Comparison of ENCODE assay signal across 15 cellular contexts in genomic region chr1:212775241-212775640, GRCh38. TPM values are rescaled to one million over a fixed set of nuclear protein-coding genes. Genes with fewer than 3 reads are reported as not detected.
DNase-seq lines count a peak whose midpoint lies in the region; ATAC-seq and TF ChIP-seq lines count a peak whose summit lies in the region.
"Had no signal": no experiment of that assay in that cellular context is flagged by ENCODE, and none has a peak within 500 bp of the region (broad histone marks: within the 10 kb centered on the region; RNA-seq: fewer than 3 reads in every experiment).

No MANE protein-coding gene starts in this region.

- DNase-seq in activated naive CD4-positive, alpha-beta T cell treated with anti-CD3 and anti-CD28 coated beads, Interleukin-2, amount 50 U/mL, for 72 hours (ENCODE audit: low spot score in 2 of 2), result no peak
- DNase-seq in HL-60 (ENCODE audit: low read depth in 1 of 2, low spot score in 1 of 2) (no peak), OCI-M1 (lab: John Stamatoyannopoulos, UW) (no peak), SHP77 (lab: John Stamatoyannopoulos, UW) (no peak)
- DNase-seq: ACHN; C1 segment of cervical spinal cord; Calu3; CD4-positive, alpha-beta T cell; DMS 273 treated with DMSO at 0.1 percent for 48 hours; Karpas-422 had no signal

- H3K9me3 Mint-ChIP-seq in activated naive CD4-positive, alpha-beta T cell treated with anti-CD3 and anti-CD28 coated beads, Interleukin-2, amount 50 U/mL, for 24 hours, result peaks cover 2% of the 10 kb centered on the region
- peaks cover under 1 to 1% of the 10 kb centered on the region in 2 donors for H3K9me3 Mint-ChIP-seq in activated naive CD4-positive, alpha-beta T cell treated with anti-CD3 and anti-CD28 coated beads, Interleukin-2, amount 50 U/mL, for 72 hours
- H3K9me3 Mint-ChIP-seq in dendritic cell treated with granulocyte-macrophage colony-stimulating factor and Interleukin-4, amounts not matched to agents 40 ng/mL and 50 ng/mL, for 4 days, result peaks cover 11% of the 10 kb centered on the region

- H3K27me3 ChIP-seq in HL-60 (ENCODE audit: insufficient read depth, poor library complexity, severe bottlenecking), result no peaks in the 10 kb centered on the region

- no peaks in the 10 kb centered on the region for H3K27me3 Mint-ChIP-seq in activated naive CD4-positive, alpha-beta T cell treated with anti-CD3 and anti-CD28 coated beads, Interleukin-2, amount 50 U/mL, for 24 hours
- no peaks in the 10 kb centered on the region for H3K27me3 Mint-ChIP-seq in dendritic cell treated with granulocyte-macrophage colony-stimulating factor and Interleukin-4, amounts not matched to agents 40 ng/mL and 50 ng/mL, for 4 days
- H3K27me3 Mint-ChIP-seq: CD4-positive, alpha-beta T cell had no signal

- intact Hi-C loops in dendritic cell treated with granulocyte-macrophage colony-stimulating factor and Interleukin-4, amounts not matched to agents 40 ng/mL and 50 ng/mL, for 4 days (cut with micrococcal nuclease), result no loop called here

- no peak for TF ChIP-seq CTCF in HL-60 (IDR thresholded peaks at IDR 0.05; ENCODE audit: insufficient read depth, low read length)

- H3K4me1 Mint-ChIP-seq in activated naive CD4-positive, alpha-beta T cell treated with anti-CD3 and anti-CD28 coated beads, Interleukin-2, amount 50 U/mL, for 24 hours, result peaks cover 39% of the 10 kb centered on the region
- H3K4me1 Mint-ChIP-seq in dendritic cell treated with granulocyte-macrophage colony-stimulating factor and Interleukin-4, amounts not matched to agents 40 ng/mL and 50 ng/mL, for 4 days (ENCODE audit: low read depth), result peaks cover 73% of the 10 kb centered on the region

- H3K4me3 ChIP-seq in HL-60 (replicated peaks; ENCODE audit: insufficient read depth, low read length), result no peak overlapping the region
- H3K4me3 ChIP-seq: GM12878 had no signal

- no peak overlapping the region for H3K4me3 Mint-ChIP-seq in activated naive CD4-positive, alpha-beta T cell treated with anti-CD3 and anti-CD28 coated beads, Interleukin-2, amount 50 U/mL, for 24 hours
- no peak overlapping the region for H3K4me3 Mint-ChIP-seq in dendritic cell treated with granulocyte-macrophage colony-stimulating factor and Interleukin-4, amounts not matched to agents 40 ng/mL and 50 ng/mL, for 4 days
- H3K4me3 Mint-ChIP-seq: CD4-positive, alpha-beta T cell had no signal

- H3K27ac Mint-ChIP-seq in activated naive CD4-positive, alpha-beta T cell treated with anti-CD3 and anti-CD28 coated beads, Interleukin-2, amount 50 U/mL, for 24 hours, result peak overlapping the region; percentile 13
- no peak overlapping the region for H3K27ac Mint-ChIP-seq in activated naive CD4-positive, alpha-beta T cell treated with anti-CD3 and anti-CD28 coated beads, Interleukin-2, amount 50 U/mL, for 72 hours
- peak overlapping the region; percentile 60 for H3K27ac Mint-ChIP-seq in dendritic cell treated with granulocyte-macrophage colony-stimulating factor and Interleukin-4, amounts not matched to agents 40 ng/mL and 50 ng/mL, for 4 days
- H3K27ac Mint-ChIP-seq: CD4-positive, alpha-beta T cell had no signal

- no peak for ATAC-seq in activated naive CD4-positive, alpha-beta T cell treated with anti-CD3 and anti-CD28 coated beads, Interleukin-2, amount 50 U/mL, for 72 hours
- ATAC-seq in HG03039 (IDR thresholded peaks at IDR 0.05; ENCODE audit: unreplicated experiment), result no peak

- H3K27ac ChIP-seq in HL-60 (replicated peaks), result 0 out of 2 replicates have a peak overlapping the region, but pooled peaks have one; percentile 1
- H3K27ac ChIP-seq: 22Rv1 had no signal

- peaks cover 33% of the 10 kb centered on the region for H3K36me3 Mint-ChIP-seq in activated naive CD4-positive, alpha-beta T cell treated with anti-CD3 and anti-CD28 coated beads, Interleukin-2, amount 50 U/mL, for 24 hours
- peaks cover 19 to 33% of the 10 kb centered on the region in 2 donors for H3K36me3 Mint-ChIP-seq in activated naive CD4-positive, alpha-beta T cell treated with anti-CD3 and anti-CD28 coated beads, Interleukin-2, amount 50 U/mL, for 72 hours
- peaks cover 68% of the 10 kb centered on the region for H3K36me3 Mint-ChIP-seq in dendritic cell treated with granulocyte-macrophage colony-stimulating factor and Interleukin-4, amounts not matched to agents 40 ng/mL and 50 ng/mL, for 4 days (ENCODE audit: low read depth)

RNA-seq across cellular contexts. Expression of gene NSL1, which starts 16.3 kb away (rescaled TPM):
- 10 to 100 TPM; 27.8 to 33.8 TPM for total RNA-seq in activated naive CD4-positive, alpha-beta T cell treated with anti-CD3 and anti-CD28 coated beads, Interleukin-2, amount 50 U/mL, for 72 hours

RNA-seq across cellular contexts. Expression of gene TATDN3, which starts 16.5 kb away (rescaled TPM):
- total RNA-seq in activated naive CD4-positive, alpha-beta T cell treated with anti-CD3 and anti-CD28 coated beads, Interleukin-2, amount 50 U/mL, for 72 hours, result 10 to 100 TPM; 12.2 to 12.9 TPM

Comparison
In these comparisons a context has a peak if more than half of its experiments do, and no peak if none do; other contexts are left out.
1. H3K27ac Mint-ChIP-seq: peak in activated naive CD4-positive, alpha-beta T cell treated with anti-CD3 and anti-CD28 coated beads, Interleukin-2, amount 50 U/mL, for 24 hours (single experiment) and dendritic cell treated with granulocyte-macrophage colony-stimulating factor and Interleukin-4, amounts not matched to agents 40 ng/mL and 50 ng/mL, for 4 days (single experiment); none in activated naive CD4-positive, alpha-beta T cell treated with anti-CD3 and anti-CD28 coated beads, Interleukin-2, amount 50 U/mL, for 72 hours (0 of 2).